Comparison of ENCODE assay signal across 15 cellular contexts in genomic region chr5:108560581-108560980, GRCh38.
A peak's percentile ranks its signal among the peaks of the same experiment; 100 is the strongest.
DNase-seq lines count a peak whose midpoint lies in the region; ATAC-seq, FAIRE-seq and TF ChIP-seq lines count a peak whose summit lies in the region.
"Had no signal": no experiment of that assay in that cellular context is flagged by ENCODE, and none has a peak within 500 bp of the region (broad histone marks: within the 10 kb centered on the region; RNA-seq: fewer than 3 reads in every experiment).

No MANE protein-coding gene starts in this region.

- ATAC-seq in left ventricle myocardium superior (peak; percentile 93), HG02870 (IDR thresholded peaks at IDR 0.05; ENCODE audit: unreplicated experiment) (no peak)

- H3K27ac Mint-ChIP-seq in astrocyte (ENCODE audit: unreplicated experiment): peak overlapping the region; percentile 21
- H3K27ac Mint-ChIP-seq: activated naive CD8-positive, alpha-beta T cell treated with anti-CD3 and anti-CD28 coated beads for 36 hours had no signal

- no peaks in the 10 kb centered on the region for H4K20me1 ChIP-seq in astrocyte (ENCODE audit: insufficient read depth, low read length)

- no peak overlapping the region for H3K9ac ChIP-seq in astrocyte (ENCODE audit: low read length)

- H3K9me3 ChIP-seq in astrocyte (ENCODE audit: insufficient read depth, low read depth, low read length): no peaks in the 10 kb centered on the region
- no peaks in the 10 kb centered on the region for H3K9me3 ChIP-seq in esophagus squamous epithelium
- H3K9me3 ChIP-seq: spleen had no signal

- intact Hi-C loops in left ventricle myocardium superior (cut with micrococcal nuclease): no loop called here
- intact Hi-C loops in esophagus squamous epithelium (cut with DNase I): no loop called here

- peak; percentile 37 for DNase-seq in GOT3 (lab: John Stamatoyannopoulos, UW)
- DNase-seq in astrocyte (ENCODE audit: low read depth): peak; percentile 79
- peak; percentile 50 for DNase-seq in left ventricle myocardium superior
- DNase-seq in stromal cell of bone marrow (ENCODE audit: low read depth): peak; percentile 97
- no peak for DNase-seq in NCI-H345 (lab: John Stamatoyannopoulos, UW)
- DNase-seq in RKO (ENCODE audit: low spot score): no peak
- no peak for DNase-seq in esophagus squamous epithelium (lab: John Stamatoyannopoulos, UW)
- DNase-seq: activated CD8-positive, alpha-beta memory T cell treated with anti-CD3 and anti-CD28 coated beads, Interleukin-2, amount 50 U/mL, for 4 hours; activated naive CD8-positive, alpha-beta T cell treated with anti-CD3 and anti-CD28 coated beads for 36 hours; Calu3; NCI-H446 treated with DMSO at 0.1 percent for 48 hours; spleen had no signal

- H2AFZ ChIP-seq in astrocyte (ENCODE audit: low read depth, low read length): no peak overlapping the region

- 38 to 50% methylated on average over 1 of the region's 1 CpG for WGBS in esophagus squamous epithelium, 2 donors

- no peak for TF ChIP-seq POLR2A in esophagus squamous epithelium (IDR thresholded peaks at IDR 0.05)

- H3K36me3 Mint-ChIP-seq in astrocyte (ENCODE audit: low read depth, unreplicated experiment): no peaks in the 10 kb centered on the region
- H3K36me3 Mint-ChIP-seq: activated naive CD8-positive, alpha-beta T cell treated with anti-CD3 and anti-CD28 coated beads for 36 hours had no signal

- H3K36me3 ChIP-seq in astrocyte (ENCODE audit: insufficient read depth, low read length) (no peaks in the 10 kb centered on the region), esophagus squamous epithelium (no peaks in the 10 kb centered on the region)
- H3K36me3 ChIP-seq: spleen had no signal

- H3K4me3 Mint-ChIP-seq in astrocyte (ENCODE audit: unreplicated experiment): no peak overlapping the region
- H3K4me3 Mint-ChIP-seq: activated naive CD8-positive, alpha-beta T cell treated with anti-CD3 and anti-CD28 coated beads for 36 hours had no signal

- H3K4me2 ChIP-seq in astrocyte (ENCODE audit: low read length): no peak overlapping the region

- H3K4me3 ChIP-seq in astrocyte (ENCODE audit: insufficient read depth, low read depth, low read length): no peak overlapping the region
- H3K4me3 ChIP-seq in esophagus squamous epithelium: no peak overlapping the region
- H3K4me3 ChIP-seq: spleen had no signal

- H3K79me2 ChIP-seq in astrocyte (ENCODE audit: insufficient read depth, low read length): no peaks in the 10 kb centered on the region

- no peaks in the 10 kb centered on the region for H3K9me3 Mint-ChIP-seq in astrocyte (ENCODE audit: unreplicated experiment)
- H3K9me3 Mint-ChIP-seq: activated naive CD8-positive, alpha-beta T cell treated with anti-CD3 and anti-CD28 coated beads for 36 hours had no signal

- peaks cover 2% of the 10 kb centered on the region for H3K27me3 Mint-ChIP-seq in astrocyte (ENCODE audit: low read depth, unreplicated experiment)
- H3K27me3 Mint-ChIP-seq: activated naive CD8-positive, alpha-beta T cell treated with anti-CD3 and anti-CD28 coated beads for 36 hours had no signal

- H3K27ac ChIP-seq in astrocyte (ENCODE audit: low read depth, low read length) (no peak overlapping the region), esophagus squamous epithelium (peak overlapping the region in 2 of 4 donors; percentile 50 to 71)
- H3K27ac ChIP-seq: spleen had no signal

- H3K27me3 ChIP-seq in astrocyte (ENCODE audit: insufficient read depth, low read length) (no peaks in the 10 kb centered on the region), esophagus squamous epithelium (no peaks in the 10 kb centered on the region)
- H3K27me3 ChIP-seq: spleen had no signal

- FAIRE-seq in astrocyte (lab: Jason Lieb, UNC): peak; percentile 97
- FAIRE-seq: H54, TTC549 had no signal

- peaks cover 3% of the 10 kb centered on the region for H3K4me1 Mint-ChIP-seq in astrocyte (ENCODE audit: low read depth, unreplicated experiment)
- H3K4me1 Mint-ChIP-seq: activated naive CD8-positive, alpha-beta T cell treated with anti-CD3 and anti-CD28 coated beads for 36 hours had no signal

- H3K4me1 ChIP-seq in astrocyte (ENCODE audit: insufficient read depth, low read length) (peaks cover 2% of the 10 kb centered on the region), esophagus squamous epithelium (no peaks in the 10 kb centered on the region)
- H3K4me1 ChIP-seq: spleen had no signal

- TF ChIP-seq CTCF in astrocyte (IDR thresholded peaks at IDR 0.05; ENCODE audit: insufficient read depth, low read depth, low read length): no peak
- TF ChIP-seq CTCF in esophagus squamous epithelium (IDR thresholded peaks at IDR 0.05): no peak

Comparison
In these comparisons a context has a peak if more than half of its experiments do, and no peak if none do; other contexts are left out.
1. DNase-seq: peak in GOT3 (single experiment), astrocyte (single experiment), left ventricle myocardium superior (single experiment) and stromal cell of bone marrow (single experiment); none in NCI-H345 (single experiment), RKO (single experiment) and esophagus squamous epithelium (single experiment).